1 cellular context compared by ENCODE assay signal in the genomic region with DNA sequence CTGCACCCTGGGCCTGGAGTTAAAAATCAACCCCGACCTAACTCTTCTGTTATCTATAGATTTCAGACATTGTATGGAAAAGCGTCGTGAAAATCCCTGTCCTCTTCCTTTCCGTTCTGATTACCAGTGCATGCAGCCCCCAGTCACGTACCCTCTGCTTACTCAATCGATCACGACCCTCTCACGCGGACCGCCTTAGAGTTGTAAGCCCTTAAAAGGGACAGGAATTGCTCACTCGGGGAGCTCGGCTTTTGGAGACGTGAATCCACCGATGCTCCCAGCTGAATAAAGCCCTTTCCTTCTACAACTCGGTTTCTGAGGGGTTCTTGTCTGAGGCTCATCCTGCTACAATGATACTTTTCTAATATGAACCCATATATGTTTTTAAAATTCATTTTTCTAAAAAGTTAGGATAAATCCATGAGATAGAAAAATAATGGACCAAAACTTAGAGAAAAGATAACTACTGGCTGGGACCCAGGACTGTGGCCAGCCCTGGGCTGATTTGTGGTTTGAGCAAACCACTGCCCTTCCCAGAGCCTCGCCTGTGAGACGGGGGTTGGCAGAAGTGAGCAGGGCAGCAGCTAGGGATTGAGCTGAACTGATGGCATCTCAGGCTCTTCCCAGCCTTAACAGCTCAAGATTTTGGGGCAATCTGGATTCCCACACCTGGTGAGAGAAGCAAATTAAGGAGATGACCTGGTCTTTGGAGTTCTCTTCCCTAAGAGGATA.
TF ChIP-seq lines count a peak whose summit lies in the region.

No MANE protein-coding gene starts in this region.

TF ChIP-seq in HepG2, 621 proteins besides CTCF, POLR2A, EP300 and RAD21 (continued from another document and continues in another):
- TF ChIP-seq, protein P1, sequence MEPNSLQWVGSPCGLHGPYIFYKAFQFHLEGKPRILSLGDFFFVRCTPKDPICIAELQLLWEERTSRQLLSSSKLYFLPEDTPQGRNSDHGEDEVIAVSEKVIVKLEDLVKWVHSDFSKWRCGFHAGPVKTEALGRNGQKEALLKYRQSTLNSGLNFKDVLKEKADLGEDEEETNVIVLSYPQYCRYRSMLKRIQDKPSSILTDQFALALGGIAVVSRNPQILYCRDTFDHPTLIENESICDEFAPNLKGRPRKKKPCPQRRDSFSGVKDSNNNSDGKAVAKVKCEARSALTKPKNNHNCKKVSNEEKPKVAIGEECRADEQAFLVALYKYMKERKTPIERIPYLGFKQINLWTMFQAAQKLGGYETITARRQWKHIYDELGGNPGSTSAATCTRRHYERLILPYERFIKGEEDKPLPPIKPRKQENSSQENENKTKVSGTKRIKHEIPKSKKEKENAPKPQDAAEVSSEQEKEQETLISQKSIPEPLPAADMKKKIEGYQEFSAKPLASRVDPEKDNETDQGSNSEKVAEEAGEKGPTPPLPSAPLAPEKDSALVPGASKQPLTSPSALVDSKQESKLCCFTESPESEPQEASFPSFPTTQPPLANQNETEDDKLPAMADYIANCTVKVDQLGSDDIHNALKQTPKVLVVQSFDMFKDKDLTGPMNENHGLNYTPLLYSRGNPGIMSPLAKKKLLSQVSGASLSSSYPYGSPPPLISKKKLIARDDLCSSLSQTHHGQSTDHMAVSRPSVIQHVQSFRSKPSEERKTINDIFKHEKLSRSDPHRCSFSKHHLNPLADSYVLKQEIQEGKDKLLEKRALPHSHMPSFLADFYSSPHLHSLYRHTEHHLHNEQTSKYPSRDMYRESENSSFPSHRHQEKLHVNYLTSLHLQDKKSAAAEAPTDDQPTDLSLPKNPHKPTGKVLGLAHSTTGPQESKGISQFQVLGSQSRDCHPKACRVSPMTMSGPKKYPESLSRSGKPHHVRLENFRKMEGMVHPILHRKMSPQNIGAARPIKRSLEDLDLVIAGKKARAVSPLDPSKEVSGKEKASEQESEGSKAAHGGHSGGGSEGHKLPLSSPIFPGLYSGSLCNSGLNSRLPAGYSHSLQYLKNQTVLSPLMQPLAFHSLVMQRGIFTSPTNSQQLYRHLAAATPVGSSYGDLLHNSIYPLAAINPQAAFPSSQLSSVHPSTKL (CRISPR knock-in tag; IDR thresholded peaks at IDR 0.05) = peak; percentile 76
- TF ChIP-seq TCF12 (IDR thresholded peaks at IDR 0.05) (no peak), TCF12 (CRISPR knock-in tag; IDR thresholded peaks at IDR 0.05) (peak; percentile 91), ZNF552 (CRISPR knock-in tag; IDR thresholded peaks at IDR 0.05; ENCODE audit: borderline replicate concordance) (no peak), MEF2D (CRISPR knock-in tag; IDR thresholded peaks at IDR 0.05) (peak; percentile 63; the same call in 1 of the 2 replicates), DNMT3B (CRISPR knock-in tag; conservative IDR thresholded peaks at IDR 0.05) (no peak), NFATC3 (CRISPR knock-in tag; IDR thresholded peaks at IDR 0.05) (no peak), FOXC1 (CRISPR knock-in tag; IDR thresholded peaks at IDR 0.05; ENCODE audit: borderline replicate concordance) (0 out of 2 replicates have a peak, but pooled peaks have one; percentile 49), ZNF34 (CRISPR knock-in tag; IDR thresholded peaks at IDR 0.05; ENCODE audit: borderline replicate concordance) (no peak), ZNF343 (CRISPR knock-in tag; IDR thresholded peaks at IDR 0.05) (no peak), HNRNPUL1 (IDR thresholded peaks at IDR 0.05; ENCODE audit: low read depth, low read length) (no peak), JDP2 (CRISPR knock-in tag; IDR thresholded peaks at IDR 0.05; ENCODE audit: borderline replicate concordance) (no peak), BCL6 (CRISPR knock-in tag; IDR thresholded peaks at IDR 0.05) (no peak), ATRX (CRISPR knock-in tag; IDR thresholded peaks at IDR 0.05; ENCODE audit: borderline replicate concordance) (no peak), NPAS2 (CRISPR knock-in tag; IDR thresholded peaks at IDR 0.05; ENCODE audit: borderline replicate concordance) (no peak), FOSL2 (CRISPR knock-in tag; IDR thresholded peaks at IDR 0.05) (peak; percentile 7; the same call in 1 of the 2 replicates), ZNF749 (CRISPR knock-in tag; IDR thresholded peaks at IDR 0.05; ENCODE audit: borderline replicate concordance) (no peak), KMT2A (CRISPR knock-in tag; IDR thresholded peaks at IDR 0.05) (no peak), ZNF564 (CRISPR knock-in tag; IDR thresholded peaks at IDR 0.05) (no peak), ATF7 (IDR thresholded peaks at IDR 0.05) (no peak), ATF7 (CRISPR knock-in tag; IDR thresholded peaks at IDR 0.05) (0 out of 2 replicates have a peak, but pooled peaks have one; percentile 31)
- TF ChIP-seq, protein P2, sequence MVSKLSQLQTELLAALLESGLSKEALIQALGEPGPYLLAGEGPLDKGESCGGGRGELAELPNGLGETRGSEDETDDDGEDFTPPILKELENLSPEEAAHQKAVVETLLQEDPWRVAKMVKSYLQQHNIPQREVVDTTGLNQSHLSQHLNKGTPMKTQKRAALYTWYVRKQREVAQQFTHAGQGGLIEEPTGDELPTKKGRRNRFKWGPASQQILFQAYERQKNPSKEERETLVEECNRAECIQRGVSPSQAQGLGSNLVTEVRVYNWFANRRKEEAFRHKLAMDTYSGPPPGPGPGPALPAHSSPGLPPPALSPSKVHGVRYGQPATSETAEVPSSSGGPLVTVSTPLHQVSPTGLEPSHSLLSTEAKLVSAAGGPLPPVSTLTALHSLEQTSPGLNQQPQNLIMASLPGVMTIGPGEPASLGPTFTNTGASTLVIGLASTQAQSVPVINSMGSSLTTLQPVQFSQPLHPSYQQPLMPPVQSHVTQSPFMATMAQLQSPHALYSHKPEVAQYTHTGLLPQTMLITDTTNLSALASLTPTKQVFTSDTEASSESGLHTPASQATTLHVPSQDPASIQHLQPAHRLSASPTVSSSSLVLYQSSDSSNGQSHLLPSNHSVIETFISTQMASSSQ (IDR thresholded peaks at IDR 0.05; ENCODE audit: low read depth) = 0 out of 2 replicates have a peak, but pooled peaks have one; percentile 40
- TF ChIP-seq, protein P2 (CRISPR knock-in tag; IDR thresholded peaks at IDR 0.05; ENCODE audit: borderline replicate concordance) = no peak
- TF ChIP-seq, protein P3, sequence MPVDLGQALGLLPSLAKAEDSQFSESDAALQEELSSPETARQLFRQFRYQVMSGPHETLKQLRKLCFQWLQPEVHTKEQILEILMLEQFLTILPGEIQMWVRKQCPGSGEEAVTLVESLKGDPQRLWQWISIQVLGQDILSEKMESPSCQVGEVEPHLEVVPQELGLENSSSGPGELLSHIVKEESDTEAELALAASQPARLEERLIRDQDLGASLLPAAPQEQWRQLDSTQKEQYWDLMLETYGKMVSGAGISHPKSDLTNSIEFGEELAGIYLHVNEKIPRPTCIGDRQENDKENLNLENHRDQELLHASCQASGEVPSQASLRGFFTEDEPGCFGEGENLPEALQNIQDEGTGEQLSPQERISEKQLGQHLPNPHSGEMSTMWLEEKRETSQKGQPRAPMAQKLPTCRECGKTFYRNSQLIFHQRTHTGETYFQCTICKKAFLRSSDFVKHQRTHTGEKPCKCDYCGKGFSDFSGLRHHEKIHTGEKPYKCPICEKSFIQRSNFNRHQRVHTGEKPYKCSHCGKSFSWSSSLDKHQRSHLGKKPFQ (CRISPR knock-in tag; IDR thresholded peaks at IDR 0.05; ENCODE audit: insufficient replicate concordance) = no peak
- TF ChIP-seq, protein P4, sequence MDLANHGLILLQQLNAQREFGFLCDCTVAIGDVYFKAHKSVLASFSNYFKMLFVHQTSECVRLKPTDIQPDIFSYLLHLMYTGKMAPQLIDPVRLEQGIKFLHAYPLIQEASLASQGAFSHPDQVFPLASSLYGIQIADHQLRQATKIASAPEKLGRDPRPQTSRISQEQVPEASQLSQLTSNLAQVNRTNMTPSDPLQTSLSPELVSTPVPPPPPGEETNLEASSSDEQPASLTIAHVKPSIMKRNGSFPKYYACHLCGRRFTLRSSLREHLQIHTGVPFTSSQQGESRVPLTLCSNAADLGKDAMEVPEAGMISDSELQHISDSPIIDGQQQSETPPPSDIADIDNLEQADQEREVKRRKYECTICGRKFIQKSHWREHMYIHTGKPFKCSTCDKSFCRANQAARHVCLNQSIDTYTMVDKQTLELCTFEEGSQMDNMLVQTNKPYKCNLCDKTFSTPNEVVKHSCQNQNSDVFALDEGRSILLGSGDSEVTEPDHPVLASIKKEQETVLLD (CRISPR knock-in tag; IDR thresholded peaks at IDR 0.05; ENCODE audit: low read depth) = no peak
- TF ChIP-seq, protein P5, sequence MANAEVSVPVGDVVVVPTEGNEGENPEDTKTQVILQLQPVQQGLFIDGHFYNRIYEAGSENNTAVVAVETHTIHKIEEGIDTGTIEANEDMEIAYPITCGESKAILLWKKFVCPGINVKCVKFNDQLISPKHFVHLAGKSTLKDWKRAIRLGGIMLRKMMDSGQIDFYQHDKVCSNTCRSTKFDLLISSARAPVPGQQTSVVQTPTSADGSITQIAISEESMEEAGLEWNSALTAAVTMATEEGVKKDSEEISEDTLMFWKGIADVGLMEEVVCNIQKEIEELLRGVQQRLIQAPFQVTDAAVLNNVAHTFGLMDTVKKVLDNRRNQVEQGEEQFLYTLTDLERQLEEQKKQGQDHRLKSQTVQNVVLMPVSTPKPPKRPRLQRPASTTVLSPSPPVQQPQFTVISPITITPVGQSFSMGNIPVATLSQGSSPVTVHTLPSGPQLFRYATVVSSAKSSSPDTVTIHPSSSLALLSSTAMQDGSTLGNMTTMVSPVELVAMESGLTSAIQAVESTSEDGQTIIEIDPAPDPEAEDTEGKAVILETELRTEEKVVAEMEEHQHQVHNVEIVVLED (CRISPR knock-in tag; IDR thresholded peaks at IDR 0.05; ENCODE audit: borderline replicate concordance) = peak; percentile 54; the same call in 1 of the 2 replicates
- TF ChIP-seq, protein P6, sequence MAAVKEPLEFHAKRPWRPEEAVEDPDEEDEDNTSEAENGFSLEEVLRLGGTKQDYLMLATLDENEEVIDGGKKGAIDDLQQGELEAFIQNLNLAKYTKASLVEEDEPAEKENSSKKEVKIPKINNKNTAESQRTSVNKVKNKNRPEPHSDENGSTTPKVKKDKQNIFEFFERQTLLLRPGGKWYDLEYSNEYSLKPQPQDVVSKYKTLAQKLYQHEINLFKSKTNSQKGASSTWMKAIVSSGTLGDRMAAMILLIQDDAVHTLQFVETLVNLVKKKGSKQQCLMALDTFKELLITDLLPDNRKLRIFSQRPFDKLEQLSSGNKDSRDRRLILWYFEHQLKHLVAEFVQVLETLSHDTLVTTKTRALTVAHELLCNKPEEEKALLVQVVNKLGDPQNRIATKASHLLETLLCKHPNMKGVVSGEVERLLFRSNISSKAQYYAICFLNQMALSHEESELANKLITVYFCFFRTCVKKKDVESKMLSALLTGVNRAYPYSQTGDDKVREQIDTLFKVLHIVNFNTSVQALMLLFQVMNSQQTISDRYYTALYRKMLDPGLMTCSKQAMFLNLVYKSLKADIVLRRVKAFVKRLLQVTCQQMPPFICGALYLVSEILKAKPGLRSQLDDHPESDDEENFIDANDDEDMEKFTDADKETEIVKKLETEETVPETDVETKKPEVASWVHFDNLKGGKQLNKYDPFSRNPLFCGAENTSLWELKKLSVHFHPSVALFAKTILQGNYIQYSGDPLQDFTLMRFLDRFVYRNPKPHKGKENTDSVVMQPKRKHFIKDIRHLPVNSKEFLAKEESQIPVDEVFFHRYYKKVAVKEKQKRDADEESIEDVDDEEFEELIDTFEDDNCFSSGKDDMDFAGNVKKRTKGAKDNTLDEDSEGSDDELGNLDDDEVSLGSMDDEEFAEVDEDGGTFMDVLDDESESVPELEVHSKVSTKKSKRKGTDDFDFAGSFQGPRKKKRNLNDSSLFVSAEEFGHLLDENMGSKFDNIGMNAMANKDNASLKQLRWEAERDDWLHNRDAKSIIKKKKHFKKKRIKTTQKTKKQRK (IDR thresholded peaks at IDR 0.05; ENCODE audit: low read length) = no peak
- TF ChIP-seq, protein P7, sequence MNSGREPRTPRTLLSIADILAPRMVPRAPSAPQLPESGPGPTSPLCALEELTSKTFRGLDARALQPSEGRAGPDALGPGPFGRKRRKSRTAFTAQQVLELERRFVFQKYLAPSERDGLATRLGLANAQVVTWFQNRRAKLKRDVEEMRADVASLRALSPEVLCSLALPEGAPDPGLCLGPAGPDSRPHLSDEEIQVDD (CRISPR knock-in tag; IDR thresholded peaks at IDR 0.05; ENCODE audit: borderline replicate concordance) = no peak
- TF ChIP-seq, protein P8, sequence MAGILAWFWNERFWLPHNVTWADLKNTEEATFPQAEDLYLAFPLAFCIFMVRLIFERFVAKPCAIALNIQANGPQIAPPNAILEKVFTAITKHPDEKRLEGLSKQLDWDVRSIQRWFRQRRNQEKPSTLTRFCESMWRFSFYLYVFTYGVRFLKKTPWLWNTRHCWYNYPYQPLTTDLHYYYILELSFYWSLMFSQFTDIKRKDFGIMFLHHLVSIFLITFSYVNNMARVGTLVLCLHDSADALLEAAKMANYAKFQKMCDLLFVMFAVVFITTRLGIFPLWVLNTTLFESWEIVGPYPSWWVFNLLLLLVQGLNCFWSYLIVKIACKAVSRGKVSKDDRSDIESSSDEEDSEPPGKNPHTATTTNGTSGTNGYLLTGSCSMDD (CRISPR knock-in tag; IDR thresholded peaks at IDR 0.05) = no peak
- TF ChIP-seq, protein P9, sequence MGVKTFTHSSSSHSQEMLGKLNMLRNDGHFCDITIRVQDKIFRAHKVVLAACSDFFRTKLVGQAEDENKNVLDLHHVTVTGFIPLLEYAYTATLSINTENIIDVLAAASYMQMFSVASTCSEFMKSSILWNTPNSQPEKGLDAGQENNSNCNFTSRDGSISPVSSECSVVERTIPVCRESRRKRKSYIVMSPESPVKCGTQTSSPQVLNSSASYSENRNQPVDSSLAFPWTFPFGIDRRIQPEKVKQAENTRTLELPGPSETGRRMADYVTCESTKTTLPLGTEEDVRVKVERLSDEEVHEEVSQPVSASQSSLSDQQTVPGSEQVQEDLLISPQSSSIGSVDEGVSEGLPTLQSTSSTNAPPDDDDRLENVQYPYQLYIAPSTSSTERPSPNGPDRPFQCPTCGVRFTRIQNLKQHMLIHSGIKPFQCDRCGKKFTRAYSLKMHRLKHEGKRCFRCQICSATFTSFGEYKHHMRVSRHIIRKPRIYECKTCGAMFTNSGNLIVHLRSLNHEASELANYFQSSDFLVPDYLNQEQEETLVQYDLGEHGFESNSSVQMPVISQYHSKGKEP (CRISPR knock-in tag; IDR thresholded peaks at IDR 0.05) = no peak
- TF ChIP-seq, protein P10, sequence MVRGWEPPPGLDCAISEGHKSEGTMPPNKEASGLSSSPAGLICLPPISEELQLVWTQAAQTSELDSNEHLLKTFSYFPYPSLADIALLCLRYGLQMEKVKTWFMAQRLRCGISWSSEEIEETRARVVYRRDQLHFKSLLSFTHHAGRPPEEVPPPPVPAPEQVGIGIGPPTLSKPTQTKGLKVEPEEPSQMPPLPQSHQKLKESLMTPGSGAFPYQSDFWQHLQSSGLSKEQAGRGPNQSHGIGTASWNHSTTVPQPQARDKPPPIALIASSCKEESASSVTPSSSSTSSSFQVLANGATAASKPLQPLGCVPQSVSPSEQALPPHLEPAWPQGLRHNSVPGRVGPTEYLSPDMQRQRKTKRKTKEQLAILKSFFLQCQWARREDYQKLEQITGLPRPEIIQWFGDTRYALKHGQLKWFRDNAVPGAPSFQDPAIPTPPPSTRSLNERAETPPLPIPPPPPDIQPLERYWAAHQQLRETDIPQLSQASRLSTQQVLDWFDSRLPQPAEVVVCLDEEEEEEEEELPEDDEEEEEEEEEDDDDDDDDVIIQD (CRISPR knock-in tag; IDR thresholded peaks at IDR 0.05; ENCODE audit: low read depth) = peak; percentile 27; the same call in 1 of the 2 replicates
